Comparison of ENCODE assay signal across 30 cellular contexts in genomic region chr20:43186312-43186711, GRCh38. TPM values are rescaled to one million over a fixed set of nuclear protein-coding genes. Genes with fewer than 3 reads are reported as not detected.
"Had no signal": no experiment of that assay in that cellular context is flagged by ENCODE, and none has a peak within 500 bp of the region (broad histone marks: within the 10 kb centered on the region; RNA-seq: fewer than 3 reads in every experiment).

No MANE protein-coding gene starts in this region.

- H3K4me3 ChIP-seq: left lung, lower lobe of right lung, pancreas, prostate gland, skin epidermis, stomach, testis, thyroid gland, transverse colon, upper lobe of left lung, vagina had no signal

- H3K27ac ChIP-seq: left lung, lower lobe of right lung, pancreas, prostate gland, skin epidermis, stomach, testis, thyroid gland, transverse colon, upper lobe of left lung, vagina had no signal

- H3K27me3 ChIP-seq: testis, thyroid gland had no signal

- H3K36me3 ChIP-seq: left lung, lower lobe of right lung, pancreas, prostate gland, stomach, thyroid gland, transverse colon, upper lobe of left lung, vagina had no signal

- H3K9me3 ChIP-seq: left lung, lower lobe of right lung, pancreas, prostate gland, stomach, testis, thyroid gland, transverse colon, upper lobe of left lung, vagina had no signal

- DNase-seq: hippocampal formation; kidney glomerular epithelial cell; left cardiac atrium; left lung; lower lobe of right lung; mammary epithelial cell; mesenchymal stem cell; naive B cell; natural killer cell; nephron progenitor cell; pancreas; posterior cingulate gyrus; retina; right cardiac atrium; stimulated activated CD4-positive, alpha-beta T cell treated with anti-CD3 and anti-CD28 coated beads, Interleukin-12 subunit alpha, Interleukin-12 subunit beta, amount 100 ng/mL, for 4 hours; stimulated activated CD4-positive, alpha-beta T cell treated with anti-CD3 and anti-CD28 coated beads, Interleukin-15, amount 100 ng/mL, for 24 hours; stimulated activated CD4-positive, alpha-beta T cell treated with anti-CD3 and anti-CD28 coated beads, Interleukin-2, amount 100 ng/mL, for 24 hours; stimulated activated CD4-positive, alpha-beta T cell treated with anti-CD3 and anti-CD28 coated beads, Interleukin-4, amount 100 ng/mL, for 1 hour; stimulated activated naive B cell treated with anti-CD40 and anti-IgM and Interleukin-4, amounts not matched to agents 10 μg/mL and 1 μg/mL and 100 μg/mL, for 72 hours; stimulated activated naive CD8-positive, alpha-beta T cell treated with anti-CD3 and anti-CD28 coated beads, Interleukin-15, Interleukin-2, amounts not matched to agents 100 U/mL and 50 U/mL, for 24 hours; stomach; testis; thyroid gland; transverse colon; upper lobe of left lung had no signal

- FAIRE-seq: keratinocyte, pancreas had no signal

- H3K4me1 ChIP-seq: left lung, prostate gland, thyroid gland had no signal

RNA-seq across cellular contexts. Expression of gene PTPRT, which starts 3.4 kb away (rescaled TPM):
- total RNA-seq: natural killer cell, osteoblast, vagina had no signal
- polyA plus RNA-seq: keratinocyte, mammary epithelial cell had no signal
